In genomic region chr20:5116875-5117274, GRCh38 we compare ENCODE assay signal across 15 cellular contexts. TPM values are rescaled to one million over a fixed set of nuclear protein-coding genes. Genes with fewer than 3 reads are reported as not detected.
DNase-seq lines count a peak whose midpoint lies in the region; ATAC-seq and TF ChIP-seq lines count a peak whose summit lies in the region.
"Had no signal": no experiment of that assay in that cellular context is flagged by ENCODE, and none has a peak within 500 bp of the region (broad histone marks: within the 10 kb centered on the region; RNA-seq: fewer than 3 reads in every experiment).

No MANE protein-coding gene starts in this region.

- no peak overlapping the region for H2AFZ ChIP-seq in SK-N-SH (ENCODE audit: low read depth)
- H2AFZ ChIP-seq in GM23248, result no peak overlapping the region

- no peak overlapping the region for H3K27ac ChIP-seq in SK-N-SH (ENCODE audit: low read depth in 2 of 2, low read length in 1 of 2)
- H3K27ac ChIP-seq in GM23248, result no peak overlapping the region
- peak overlapping the region; percentile 64 for H3K27ac ChIP-seq in RWPE2 (ENCODE audit: poor library complexity, severe bottlenecking)
- no peak overlapping the region for H3K27ac ChIP-seq in endodermal cell (ENCODE audit: low read depth, low read length)
- H3K27ac ChIP-seq: ovary, thoracic aorta had no signal

- no peaks in the 10 kb centered on the region for H3K9me2 ChIP-seq in SK-N-SH
- H3K9me2 ChIP-seq in GM23248 (ENCODE audit: insufficient read depth), result no peaks in the 10 kb centered on the region

- peaks cover 47% of the 10 kb centered on the region for H3K36me3 Mint-ChIP-seq in endodermal cell (ENCODE audit: low read depth)

- no peaks in the 10 kb centered on the region for H3K9me3 ChIP-seq in SK-N-SH
- H3K9me3 ChIP-seq in GM23248 (ENCODE audit: low read depth), result no peaks in the 10 kb centered on the region
- no peaks in the 10 kb centered on the region for H3K9me3 ChIP-seq in RWPE2 (ENCODE audit: severe bottlenecking)
- H3K9me3 ChIP-seq in endodermal cell (ENCODE audit: control insufficient read depth, low read length), result no peaks in the 10 kb centered on the region
- H3K9me3 ChIP-seq: ovary, thoracic aorta had no signal

- no peak for ATAC-seq in SK-N-SH treated with all-trans-retinoic acid at 6 μM for 48 hours
- no peak for ATAC-seq in RWPE2 (ENCODE audit: low read depth)
- ATAC-seq in HG03108 (IDR thresholded peaks at IDR 0.05; ENCODE audit: unreplicated experiment), result no peak
- ATAC-seq: Panc1 had no signal

- H4K20me1 ChIP-seq in SK-N-SH (ENCODE audit: insufficient read depth), result peaks cover 36% of the 10 kb centered on the region
- H4K20me1 ChIP-seq in GM23248 (ENCODE audit: insufficient read depth), result no peaks in the 10 kb centered on the region; the same call in 1 of the 2 replicates

- H3K79me2 ChIP-seq in SK-N-SH (ENCODE audit: insufficient read depth) (peaks cover 54% of the 10 kb centered on the region), GM23248 (ENCODE audit: insufficient read depth) (peaks cover 59% of the 10 kb centered on the region)

- H3K36me3 ChIP-seq in SK-N-SH (replicated peaks in 1 of 2; ENCODE audit: control insufficient read depth in 1 of 2, insufficient read depth in 2 of 2, low read length in 1 of 2) (peaks cover 38 to 42% of the 10 kb centered on the region in 2 experiments), GM23248 (ENCODE audit: low read depth) (peaks cover 34% of the 10 kb centered on the region), RWPE2 (ENCODE audit: low read depth) (peaks cover 51% of the 10 kb centered on the region), endodermal cell (ENCODE audit: control insufficient read depth, insufficient read depth, low read length) (peaks cover 45% of the 10 kb centered on the region)
- H3K36me3 ChIP-seq: ovary, thoracic aorta had no signal

- TF ChIP-seq CTCF in SK-N-SH (IDR thresholded peaks at IDR 0.05), result no peak
- TF ChIP-seq CTCF in RWPE2 (IDR thresholded peaks at IDR 0.05; ENCODE audit: poor library complexity, severe bottlenecking), result no peak
- TF ChIP-seq CTCF in endodermal cell (conservative IDR thresholded peaks at IDR 0.05), result no peak
- no peak for TF ChIP-seq CTCF in GM13976 (IDR thresholded peaks at IDR 0.05; ENCODE audit: borderline replicate concordance, control extremely low read depth, extremely low read depth, insufficient read depth, missing control alignments)

- H3K4me3 ChIP-seq in SK-N-SH (ENCODE audit: low read depth in 2 of 2, low read length in 1 of 2), result no peak overlapping the region
- H3K4me3 ChIP-seq in GM23248, result peak overlapping the region; percentile 86
- H3K4me3 ChIP-seq in RWPE2 (ENCODE audit: severe bottlenecking), result no peak overlapping the region
- H3K4me3 ChIP-seq in endodermal cell (ENCODE audit: low read length), result peak overlapping the region; percentile 100
- H3K4me3 ChIP-seq: ovary, thoracic aorta had no signal

- 81% methylated on average over 3 of the region's 3 CpGs for WGBS in SK-N-SH (ENCODE audit: low lambda C conversion rate)
- WGBS in GM23248 (ENCODE audit: low coverage in 1 of 2, low lambda C conversion rate in 2 of 2, missing lambda C conversion rate in 2 of 2), 2 experiments, result 51 to 53% methylated on average over 3 of the region's 3 CpGs
- 92% methylated on average over 3 of the region's 3 CpGs; no CpG with 5 or more reads in 1 of the 2 experiments for WGBS in endodermal cell (ENCODE audit: insufficient coverage in 1 of 2, insufficient read length in 1 of 2), 2 experiments

- CTCF ChIA-PET in SK-N-SH (lab: Yijun Ruan, JAX), result interaction anchor here (1.5 kb wide), 1 partner anchor 16 kb away, joined by 5 read pairs; no protein-coding TSS in a partner anchor

- peak overlapping the region; percentile 92 for H3K4me3 Mint-ChIP-seq in endodermal cell

- H3K4me2 ChIP-seq in SK-N-SH, result 0 out of 2 replicates have a peak overlapping the region, but pooled peaks have one; percentile 95
- H3K4me2 ChIP-seq in GM23248 (ENCODE audit: unreplicated experiment), result peak overlapping the region; percentile 79

- no peaks in the 10 kb centered on the region for H3K27me3 ChIP-seq in SK-N-SH (ENCODE audit: insufficient read depth)
- no peaks in the 10 kb centered on the region for H3K27me3 ChIP-seq in GM23248 (replicated peaks; ENCODE audit: insufficient read depth)
- H3K27me3 ChIP-seq in RWPE2 (ENCODE audit: insufficient read depth, poor library complexity, severe bottlenecking), result no peaks in the 10 kb centered on the region
- H3K27me3 ChIP-seq in endodermal cell (ENCODE audit: control insufficient read depth, insufficient read depth, low read length, poor library complexity, severe bottlenecking), result no peaks in the 10 kb centered on the region
- H3K27me3 ChIP-seq: ovary had no signal

- POLR2A ChIA-PET in SK-N-SH (lab: Yijun Ruan, JAX), result no interaction called here

- H3F3A ChIP-seq in SK-N-SH (replicated peaks; ENCODE audit: insufficient read depth) (peaks cover 45% of the 10 kb centered on the region), GM23248 (ENCODE audit: insufficient read depth) (peaks cover 46% of the 10 kb centered on the region)

- in situ Hi-C loops in GM23248 (cut with MboI), result no loop called here
- in situ Hi-C loops in GM13976 (cut with MboI; ENCODE audit: low sequenced_read_pairs, unreplicated experiment), result no loop called here

- H3K27me3 Mint-ChIP-seq in endodermal cell (ENCODE audit: insufficient read depth), result no peaks in the 10 kb centered on the region

- no peak for TF ChIP-seq EP300 in SK-N-SH (IDR thresholded peaks at IDR 0.05; ENCODE audit: borderline replicate concordance in 1 of 2, low read depth in 1 of 2, low read length in 1 of 2)

- H3K4me1 Mint-ChIP-seq in endodermal cell, result peaks cover 16% of the 10 kb centered on the region

- H3K9ac ChIP-seq in SK-N-SH (peak overlapping the region; percentile 85; the same call in 1 of the 2 replicates), GM23248 (peak overlapping the region; percentile 87; the same call in 1 of the 2 replicates), endodermal cell (ENCODE audit: extremely low read depth, low read length, poor library complexity, severe bottlenecking) (no peak overlapping the region)

- TF ChIP-seq RAD21 in SK-N-SH (IDR thresholded peaks at IDR 0.05; ENCODE audit: low read length), result no peak

- H3K27ac Mint-ChIP-seq in endodermal cell, result no peak overlapping the region

- H3K4me1 ChIP-seq in SK-N-SH (ENCODE audit: control insufficient read depth in 1 of 2, insufficient read depth in 2 of 2, low read depth in 1 of 2, low read length in 1 of 2) (peaks cover 7 to 16% of the 10 kb centered on the region in 2 experiments; a peak in 3 of 4 replicates), GM23248 (ENCODE audit: insufficient read depth) (peaks cover 21% of the 10 kb centered on the region), RWPE2 (ENCODE audit: insufficient read depth, poor library complexity, severe bottlenecking) (peaks cover 13% of the 10 kb centered on the region), endodermal cell (ENCODE audit: control insufficient read depth, insufficient read depth, low read length) (no peaks in the 10 kb centered on the region)

- DNase-seq in SK-N-SH, result no peak
- no peak for DNase-seq in GM23248
- DNase-seq in RWPE2 (ENCODE audit: low spot score), result no peak
- no peak for DNase-seq in endodermal cell
- DNase-seq in GM13976 (ENCODE audit: low spot score), result no peak
- DNase-seq in HuH-7 (ENCODE audit: low spot score), result no peak
- DNase-seq: 8988T, dermis blood vessel endothelial cell, NCI-H1092 treated with DMSO at 0.1 percent for 48 hours, NCI-H446 treated with DMSO at 0.1 percent for 48 hours, ovary had no signal

- no peaks in the 10 kb centered on the region for H3K9me3 Mint-ChIP-seq in endodermal cell

TF ChIP-seq in SK-N-SH, 30 proteins besides CTCF, POLR2A, EP300 and RAD21 (continues in another document):
- no peak for TF ChIP-seq PBX3 (IDR thresholded peaks at IDR 0.05)

RNA-seq across cellular contexts. Expression of gene PCNA, which starts 2.9 kb away (rescaled TPM):
- polyA plus RNA-seq in SK-N-SH (2012; rRNA removed) (185 and 204 TPM in 2 replicates), GM23248 (2016; fragmentation: Nextera tagmentation; extraction: Ambion mirVana) (84.8 and 88.1 TPM in 2 replicates)
- 197 and 205 TPM in 2 replicates for polyA plus RNA-seq in SK-N-SH (2012; cell fraction: cytosol; rRNA removed)
- polyA plus RNA-seq in SK-N-SH (2012; cell fraction: nucleus; rRNA removed), result 75.7 and 102 TPM in 2 replicates
- total RNA-seq in GM23248 (2014; rRNA removed; shearing (Covaris generic)), result 116 and 117 TPM in 2 replicates
- total RNA-seq in endodermal cell, result 100 to 1,000 TPM; 168 to 169 TPM
- polyA plus RNA-seq in endodermal cell (2013, experiment 1 of 2), result 270 TPM
- 257 TPM for polyA plus RNA-seq in endodermal cell (2013, experiment 2 of 2)

RNA-seq across cellular contexts. Expression of gene TMEM230, which starts 4.0 kb away (rescaled TPM):
- polyA plus RNA-seq in SK-N-SH (2012; rRNA removed), result 165 and 201 TPM in 2 replicates
- polyA plus RNA-seq in SK-N-SH (2012; cell fraction: cytosol; rRNA removed), result 212 and 252 TPM in 2 replicates
- 42.0 and 62.2 TPM in 2 replicates for polyA plus RNA-seq in SK-N-SH (2012; cell fraction: nucleus; rRNA removed)
- 171 and 174 TPM in 2 replicates for total RNA-seq in GM23248 (2014; rRNA removed; shearing (Covaris generic))
- 233 and 249 TPM in 2 replicates for polyA plus RNA-seq in GM23248 (2016; fragmentation: Nextera tagmentation; extraction: Ambion mirVana)
- total RNA-seq in endodermal cell, result 10 to 100 TPM; 80.3 to 83.3 TPM
- 119 TPM for polyA plus RNA-seq in endodermal cell (2013, experiment 1 of 2)
- 107 TPM for polyA plus RNA-seq in endodermal cell (2013, experiment 2 of 2)

RNA-seq across cellular contexts. Expression of gene CDS2, which starts 9.9 kb away (rescaled TPM):
- 13.9 and 22.7 TPM in 2 replicates for polyA plus RNA-seq in SK-N-SH (2012; rRNA removed)
- 19.9 and 22.1 TPM in 2 replicates for polyA plus RNA-seq in SK-N-SH (2012; cell fraction: cytosol; rRNA removed)
- polyA plus RNA-seq in SK-N-SH (2012; cell fraction: nucleus; rRNA removed), result 6.1 and 12.3 TPM in 2 replicates
- total RNA-seq in GM23248 (2014; rRNA removed; shearing (Covaris generic)), result 31.6 and 37.1 TPM in 2 replicates
- 29.4 and 32.1 TPM in 2 replicates for polyA plus RNA-seq in GM23248 (2016; fragmentation: Nextera tagmentation; extraction: Ambion mirVana)
- total RNA-seq in endodermal cell, result 10 to 100 TPM; 66.8 to 77.1 TPM
- polyA plus RNA-seq in endodermal cell (2013, experiment 1 of 2), result 33.0 TPM
- polyA plus RNA-seq in endodermal cell (2013, experiment 2 of 2), result 33.7 TPM

Comparison
In these comparisons a context has a peak if more than half of its experiments do, and no peak if none do; other contexts are left out.
1. H3K4me3 ChIP-seq: peak in GM23248 (single experiment) and endodermal cell (single experiment); none in SK-N-SH (0 of 2) and RWPE2 (single experiment).